Comparison of ENCODE assay signal across 8 cellular contexts in the genomic region with DNA sequence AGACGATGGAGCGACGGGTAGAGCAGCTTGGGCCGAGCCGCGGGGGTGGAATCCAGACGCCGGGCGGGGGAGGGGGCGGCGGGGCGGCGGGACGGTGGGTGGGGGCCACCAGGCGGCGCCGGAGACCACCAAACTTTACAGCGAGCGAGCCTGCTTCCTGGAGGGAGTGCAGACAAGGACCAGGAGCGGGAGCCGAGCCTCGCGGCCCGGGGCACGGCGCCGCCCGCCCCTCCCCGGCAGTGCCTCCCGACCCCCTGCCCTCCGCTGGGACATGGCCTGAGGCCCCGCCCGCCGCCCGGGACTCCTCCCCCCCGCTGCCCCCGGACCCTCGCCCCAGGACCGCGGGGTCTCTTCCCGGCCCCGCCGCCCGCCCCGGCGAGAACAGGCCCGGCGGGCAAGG. TPM values are rescaled to one million over a fixed set of nuclear protein-coding genes. Genes with fewer than 3 reads are reported as not detected.
DNase-seq lines count a peak whose midpoint lies in the region; ATAC-seq and TF ChIP-seq lines count a peak whose summit lies in the region.
"Not testable (repeated sequence)": the region's sequence is repeated elsewhere in the genome, so short reads cannot be mapped to it uniquely, and the experiment has no call there.

No MANE protein-coding gene starts in this region.

- H3K9me3 ChIP-seq in BE2C; PC-9 (ENCODE audit: insufficient read depth, low read depth); right lobe of liver: not testable (repeated sequence)

- H3F3A ChIP-seq in PC-9 (ENCODE audit: insufficient read depth, low read depth) = not testable (repeated sequence)

- ATAC-seq in GM19468 (IDR thresholded peaks at IDR 0.05; ENCODE audit: extremely low read depth, unreplicated experiment) (peak; percentile 1), HG03159 (IDR thresholded peaks at IDR 0.05; ENCODE audit: unreplicated experiment) (peak; percentile 10), right lobe of liver (peak; percentile 14 to 33 (median 29))

- not testable (repeated sequence) for BruUV-seq in PC-9 (replicated peaks; lab: Mats Ljungman, UMichigan)

- CTCF ChIA-PET in PC-9 (lab: Charles Lee) = not testable (repeated sequence)

- not testable (repeated sequence) for H3K9me2 ChIP-seq in PC-9 (ENCODE audit: insufficient read depth)

- not testable (repeated sequence) for H3K27me3 ChIP-seq in BE2C; PC-9 (ENCODE audit: insufficient read depth, low read depth); right lobe of liver

- H3K36me3 ChIP-seq in BE2C = not testable (repeated sequence)
- H3K36me3 ChIP-seq in PC-9 (ENCODE audit: low read depth) = peaks cover 22% of the 10 kb centered on the region
- H3K36me3 ChIP-seq in right lobe of liver = peaks cover 0 to 16% (median 2%) of the 10 kb centered on the region in 4 donors

- H3K4me1 ChIP-seq in BE2C = not testable (repeated sequence)
- peaks cover 26% of the 10 kb centered on the region for H3K4me1 ChIP-seq in PC-9 (replicated peaks; ENCODE audit: insufficient read depth)
- H3K4me1 ChIP-seq in right lobe of liver = peaks cover 0 to 24% (median 0%) of the 10 kb centered on the region in 4 donors

- peak; percentile 60 for DNase-seq in BE2C
- peak in 1 of 2 experiments; percentile 49 for DNase-seq in PC-9
- peak; percentile 17 for DNase-seq in activated T-cell treated with anti-CD3 and anti-CD28 coated beads for 1 hour (ENCODE audit: low read depth)
- peak; percentile 38 for DNase-seq in effector CD8-positive, alpha-beta T cell (lab: John Stamatoyannopoulos, UW)
- DNase-seq in right lobe of liver = peak; percentile 59 to 60 (median 60)
- DNase-seq in stimulated activated CD4-positive, alpha-beta T cell treated with anti-CD3 and anti-CD28 coated beads, Interleukin-15, amount 100 ng/mL, for 24 hours = peak; percentile 36

- not testable (repeated sequence) for TF ChIP-seq POLR2A in right lobe of liver (IDR thresholded peaks at IDR 0.05)

- intact Hi-C loops in PC-9 (cut with micrococcal nuclease; ENCODE audit: unreplicated experiment) = loop anchor here (10.0 kb wide), 1 partner anchor 429 kb away; a partner anchor contains a TSS
- intact Hi-C loops in right lobe of liver (cut with DNase I) = not testable (repeated sequence)

- H4K20me1 ChIP-seq in PC-9 (ENCODE audit: insufficient read depth) = peaks cover 43% of the 10 kb centered on the region

- TF ChIP-seq CTCF in BE2C (IDR thresholded peaks at IDR 0.05; ENCODE audit: low read depth, low read length); PC-9 (conservative IDR thresholded peaks at IDR 0.05): not testable (repeated sequence)
- peak in 3 of 4 donors; percentile 8 to 26 (median 21) for TF ChIP-seq CTCF in right lobe of liver (IDR thresholded peaks at IDR 0.05)

- H3K79me2 ChIP-seq in PC-9 (ENCODE audit: low read depth) = peaks cover 60% of the 10 kb centered on the region

- peak overlapping the region; percentile 52; the same call in 1 of the 2 replicates for H3K27ac ChIP-seq in PC-9
- peak overlapping the region in 2 of 3 donors; percentile 37 to 54 for H3K27ac ChIP-seq in right lobe of liver

- H3K4me3 ChIP-seq in BE2C (ENCODE audit: low read depth, low read length) (peak overlapping the region; percentile 58), PC-9 (peak overlapping the region; percentile 60; the same call in 1 of the 2 replicates), right lobe of liver (peak overlapping the region; percentile 54 to 74 (median 66))

- no CpG with 5 or more reads among the region's 48 CpGs for WGBS in right lobe of liver (ENCODE audit: insufficient coverage, low coverage, low lambda C conversion rate, missing lambda C conversion rate)

- H2AFZ ChIP-seq in PC-9 = not testable (repeated sequence)

- H3K4me2 ChIP-seq in PC-9 = peak overlapping the region; percentile 87

- POLR2A ChIA-PET in PC-9 (lab: Charles Lee; ENCODE audit: unreplicated experiment) = not testable (repeated sequence)

RNA-seq across cellular contexts. Expression of a gene that starts 0.4 kb away (rescaled TPM):
- 14.5 TPM for polyA plus RNA-seq in BE2C (2012; ENCODE audit: insufficient read depth, insufficient read length, low read depth)
- total RNA-seq in PC-9 (2021) (17.1 and 20.3 TPM in 2 replicates), right lobe of liver (1 to 10 TPM; 5.3 to 7.6 (median 6.7) TPM)

RNA-seq across cellular contexts. Expression of a gene that starts 27.4 kb away (rescaled TPM):
- 24.7 TPM for polyA plus RNA-seq in BE2C (2012; ENCODE audit: insufficient read depth, insufficient read length, low read depth)
- total RNA-seq in PC-9 (2021) = 40.4 and 46.4 TPM in 2 replicates
- 10 to 100 TPM; 10.1 to 21.5 (median 15.5) TPM for total RNA-seq in right lobe of liver
